In genomic region chr3:118332699-118333098, GRCh38 we compare ENCODE assay signal across 25 cellular contexts.
DNase-seq lines count a peak whose midpoint lies in the region; ATAC-seq, FAIRE-seq and TF ChIP-seq lines count a peak whose summit lies in the region.
"Had no signal": no experiment of that assay in that cellular context is flagged by ENCODE, and none has a peak within 500 bp of the region (broad histone marks: within the 10 kb centered on the region; RNA-seq: fewer than 3 reads in every experiment).

No MANE protein-coding gene starts in this region.

- POLR2A ChIA-PET in HepG2 (lab: Yijun Ruan, JAX) (no interaction called here), K562 (lab: Yijun Ruan, JAX) (no interaction called here)

- H3K36me3 ChIP-seq in HepG2 (replicated peaks in 1 of 2; ENCODE audit: control insufficient read depth in 1 of 2, insufficient read depth in 2 of 2, low read length in 2 of 2) (no peaks in the 10 kb centered on the region), right lobe of liver (no peaks in the 10 kb centered on the region), K562 (ENCODE audit: control insufficient read depth, insufficient read depth, low read length) (no peaks in the 10 kb centered on the region), spleen (no peaks in the 10 kb centered on the region)
- H3K36me3 ChIP-seq: BE2C, BLaER1 had no signal

- in situ Hi-C loops in HepG2 (cut with HindIII; ENCODE audit: extremely low pct_ligation_motif_present, low pct_unique_long_range_greater_than_20kb) (no loop called here), K562 (cut with MboI) (no loop called here), G401 (cut with HindIII; ENCODE audit: low sequenced_read_pairs) (no loop called here)

- H3K27ac ChIP-seq in HepG2 (ENCODE audit: extremely low read length, insufficient read depth, low read length) (no peak overlapping the region), right lobe of liver (no peak overlapping the region), K562 (ENCODE audit: extremely low read depth, low read depth, low read length) (no peak overlapping the region), spleen (no peak overlapping the region)
- H3K27ac ChIP-seq: 22Rv1, BLaER1 had no signal

- TF ChIP-seq CTCF in HepG2 (CRISPR knock-in tag; IDR thresholded peaks at IDR 0.05), result no peak
- TF ChIP-seq CTCF in right lobe of liver (IDR thresholded peaks at IDR 0.05), result no peak
- TF ChIP-seq CTCF in K562 (IDR thresholded peaks at IDR 0.05 in 2 of 3, conservative IDR thresholded peaks at IDR 0.05 in 1 of 3; ENCODE audit: insufficient read depth in 2 of 3, low read depth in 1 of 3, low read length in 3 of 3), result no peak
- TF ChIP-seq CTCF in spleen (IDR thresholded peaks at IDR 0.05 in 8 of 11, conservative IDR thresholded peaks at IDR 0.05 in 3 of 11), result no peak

- no TSS peak for BruUV-seq in HepG2 (replicated peaks; lab: Mats Ljungman, UMichigan)
- BruUV-seq in K562 (replicated peaks; lab: Mats Ljungman, UMichigan), result no TSS peak

- TF ChIP-seq EP300 in HepG2 (IDR thresholded peaks at IDR 0.05; ENCODE audit: low read depth in 2 of 2, low read length in 2 of 2) (no peak), HepG2 (CRISPR knock-in tag; IDR thresholded peaks at IDR 0.05; ENCODE audit: borderline replicate concordance) (no peak), K562 (IDR thresholded peaks at IDR 0.05; ENCODE audit: low read length) (no peak)

- no peak for TF ChIP-seq POLR2A in HepG2 (IDR thresholded peaks at IDR 0.05; ENCODE audit: insufficient read depth in 1 of 2, low read depth in 2 of 2, low read length in 2 of 2)
- TF ChIP-seq POLR2A in right lobe of liver (IDR thresholded peaks at IDR 0.05), result no peak
- TF ChIP-seq POLR2A in K562 (conservative IDR thresholded peaks at IDR 0.05), result no peak
- no peak for TF ChIP-seq POLR2A in spleen (IDR thresholded peaks at IDR 0.05)

- H3K4me3 ChIP-seq in HepG2 (replicated peaks in 1 of 3; ENCODE audit: insufficient read depth in 1 of 3, low read depth in 2 of 3, low read length in 3 of 3), result no peak overlapping the region
- H3K4me3 ChIP-seq in right lobe of liver, result no peak overlapping the region
- no peak overlapping the region for H3K4me3 ChIP-seq in K562
- H3K4me3 ChIP-seq in spleen, result no peak overlapping the region
- H3K4me3 ChIP-seq: BLaER1 had no signal

- H3K79me2 ChIP-seq in HepG2 (ENCODE audit: insufficient read depth, low read length) (no peaks in the 10 kb centered on the region), K562 (ENCODE audit: control insufficient read depth, insufficient read depth, low read length) (no peaks in the 10 kb centered on the region)

- WGBS in HepG2 (ENCODE audit: low lambda C conversion rate), result 100% methylated on average over 1 of the region's 2 CpGs
- WGBS in right lobe of liver (ENCODE audit: insufficient coverage, low coverage, low lambda C conversion rate, missing lambda C conversion rate), result 78% methylated on average over 1 of the region's 2 CpGs
- whole genome bisulfite sequencing in K562 (ENCODE audit: insufficient coverage, low coverage, missing lambda C conversion rate), result 5% methylated on average over 2 of the region's 2 CpGs
- WGBS in spleen, 5 donors, result 92 to 100% (median 94%) methylated on average over 2 of the region's 2 CpGs

- H3K4me2 ChIP-seq in HepG2 (ENCODE audit: low read depth, low read length) (no peak overlapping the region), K562 (ENCODE audit: insufficient read depth, low read length) (no peak overlapping the region)
- H3K4me2 ChIP-seq: BLaER1 had no signal

- no peaks in the 10 kb centered on the region for H3K9me1 ChIP-seq in K562 (ENCODE audit: control insufficient read depth, insufficient read depth, low read length)

- TF ChIP-seq RAD21 in HepG2 (CRISPR knock-in tag; IDR thresholded peaks at IDR 0.05) (no peak), K562 (CRISPR knock-in tag; conservative IDR thresholded peaks at IDR 0.05 in 1 of 2, IDR thresholded peaks at IDR 0.05 in 1 of 2) (no peak)

- FAIRE-seq in HepG2 (lab: Jason Lieb, UNC) (no peak), K562 (lab: Jason Lieb, UNC) (no peak)
- FAIRE-seq: G401.6, GM12891, GM18507 had no signal

- H4K20me1 ChIP-seq in HepG2 (ENCODE audit: insufficient read depth, low read length) (no peaks in the 10 kb centered on the region), K562 (replicated peaks; ENCODE audit: control insufficient read depth, insufficient read depth, low read length) (no peaks in the 10 kb centered on the region)
- H4K20me1 ChIP-seq: BLaER1 had no signal

- H3K9me3 ChIP-seq in HepG2 (ENCODE audit: low read length) (peaks cover 58% of the 10 kb centered on the region), right lobe of liver (no peaks in the 10 kb centered on the region), K562 (replicated peaks; ENCODE audit: control insufficient read depth, insufficient read depth, low read depth, low read length) (no peaks in the 10 kb centered on the region), spleen (peaks cover 0 to 50% (median 39%) of the 10 kb centered on the region in 8 donors)
- H3K9me3 ChIP-seq: BE2C had no signal

- CTCF ChIA-PET in HepG2 (lab: Yijun Ruan, JAX; ENCODE audit: low intra/inter-chr PET ratio, low total read pairs), result no interaction called here
- CTCF ChIA-PET in K562 (lab: Yijun Ruan, JAX; ENCODE audit: low intra/inter-chr PET ratio), result no interaction called here

- no peak overlapping the region for H2AFZ ChIP-seq in HepG2 (ENCODE audit: low read length)
- no peak overlapping the region for H2AFZ ChIP-seq in K562 (ENCODE audit: low read depth, low read length)

- DNase-seq in HepG2 (ENCODE audit: low spot score) (no peak), right lobe of liver (no peak), K562 (ENCODE audit: extremely low read depth in 1 of 4, low spot score in 3 of 4) (no peak), spleen (peak; percentile 34), G401 (ENCODE audit: low spot score) (no peak), HPDE6-E6E7 (ENCODE audit: extremely low spot score) (no peak)
- DNase-seq: ACHN; BE2C; C1 segment of cervical spinal cord; CD4-positive, alpha-beta memory T cell; CD4-positive, CD25-positive, alpha-beta regulatory T cell; CD8-positive, alpha-beta memory T cell; COR-L47; DMS 273 treated with DMSO at 0.1 percent for 48 hours; DMS153; DMS53; DMS79; DND-41; EL; GF-D8 had no signal

- ATAC-seq in HepG2 (no peak), right lobe of liver (no peak), K562 (no peak)

- H3K4me1 ChIP-seq in HepG2 (ENCODE audit: insufficient read depth, low read length) (no peaks in the 10 kb centered on the region), right lobe of liver (no peaks in the 10 kb centered on the region), K562 (replicated peaks in 1 of 2; ENCODE audit: control insufficient read depth in 2 of 2, insufficient read depth in 2 of 2, low read length in 2 of 2) (no peaks in the 10 kb centered on the region), spleen (no peaks in the 10 kb centered on the region)
- H3K4me1 ChIP-seq: BE2C, BLaER1 had no signal

- H3K27me3 ChIP-seq in HepG2 (ENCODE audit: control insufficient read depth in 1 of 2, insufficient read depth in 2 of 2, low read length in 2 of 2), result no peaks in the 10 kb centered on the region
- no peaks in the 10 kb centered on the region for H3K27me3 ChIP-seq in right lobe of liver
- H3K27me3 ChIP-seq in K562 (ENCODE audit: control insufficient read depth in 2 of 2, insufficient read depth in 2 of 2, low read length in 2 of 2), result no peaks in the 10 kb centered on the region
- no peaks in the 10 kb centered on the region for H3K27me3 ChIP-seq in spleen (replicated peaks in 1 of 7)
- H3K27me3 ChIP-seq: BE2C, BLaER1 had no signal

- intact Hi-C loops in HepG2 (cut with micrococcal nuclease; ENCODE audit: unreplicated experiment) (no loop called here), right lobe of liver (cut with DNase I) (no loop called here), K562 (cut with micrococcal nuclease) (no loop called here), spleen (cut with DNase I; ENCODE audit: low total_unique reads) (no loop called here)

- no peak overlapping the region for H3K9ac ChIP-seq in HepG2 (ENCODE audit: insufficient read depth, low read depth, low read length)
- H3K9ac ChIP-seq in K562 (ENCODE audit: insufficient read depth in 1 of 2, low read depth in 2 of 2, low read length in 2 of 2), result no peak overlapping the region
- H3K9ac ChIP-seq: BLaER1 had no signal

TF ChIP-seq in HepG2, 621 proteins besides CTCF, POLR2A, EP300 and RAD21 (continues in another document):
- TF ChIP-seq ZZZ3 (CRISPR knock-in tag; IDR thresholded peaks at IDR 0.05; ENCODE audit: borderline replicate concordance) (no peak), DMTF1 (CRISPR knock-in tag; IDR thresholded peaks at IDR 0.05) (no peak)

TF ChIP-seq in K562, 482 proteins besides CTCF, POLR2A, EP300 and RAD21:
- TF ChIP-seq RUNX1 (IDR thresholded peaks at IDR 0.05; ENCODE audit: low read depth) (no peak), ZFP36 (IDR thresholded peaks at IDR 0.05; ENCODE audit: low read depth, low read length, partially characterized antibody) (peak; percentile 71)

Comparison
In these comparisons a context has a peak if more than half of its experiments do, and no peak if none do; other contexts are left out.
1. Of the 241 proteins assayed by ChIP-seq in both HepG2 and K562: peak only in HepG2: none; only in K562: none; in both: ZFP36; in neither: 240.